19 cellular contexts compared by ENCODE assay signal in the genomic region with DNA sequence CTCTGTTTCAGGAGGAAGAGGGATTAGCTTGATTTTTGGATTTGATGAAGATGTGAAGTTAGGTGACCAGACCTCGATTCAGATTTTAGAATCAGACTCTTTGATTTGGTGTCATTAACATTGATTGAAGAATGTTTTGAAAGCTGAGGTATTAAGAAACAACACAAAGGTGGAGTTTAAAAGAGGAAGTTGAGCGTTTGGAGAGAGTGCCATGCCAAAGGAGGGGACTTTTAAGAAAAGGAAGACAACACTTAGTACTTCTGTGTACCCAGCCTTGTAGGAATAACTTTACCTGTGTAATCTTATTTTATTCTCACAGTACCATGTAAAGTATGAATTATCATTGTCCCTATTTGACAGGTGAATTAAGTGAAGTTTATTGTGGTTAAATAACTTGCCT.
"Had no signal": no experiment of that assay in that cellular context is flagged by ENCODE, and none has a peak within 500 bp of the region (broad histone marks: within the 10 kb centered on the region; RNA-seq: fewer than 3 reads in every experiment).

No MANE protein-coding gene starts in this region.

- H3K4me3 ChIP-seq: heart right ventricle, lung, neural progenitor cell, thoracic aorta had no signal

- ATAC-seq: heart right ventricle; naive thymus-derived CD4-positive, alpha-beta T cell; T-helper 17 cell had no signal

- H3K27ac ChIP-seq: heart right ventricle, neural progenitor cell, thoracic aorta had no signal

- H3K4me2 ChIP-seq: neural progenitor cell had no signal

- H3K4me1 ChIP-seq: neural progenitor cell had no signal

- H3K9ac ChIP-seq: neural progenitor cell had no signal

- H3K9me3 ChIP-seq: heart right ventricle, thoracic aorta had no signal

- H3K27me3 ChIP-seq: heart right ventricle, neural progenitor cell had no signal

- DNase-seq: activated CD4-positive, alpha-beta T cell treated with anti-CD3 and anti-CD28 coated beads for 4 hours; activated CD4-positive, alpha-beta T cell treated with anti-CD3 and anti-CD28 coated beads, Interleukin-2, amount 50 U/mL, for 48 hours; activated CD4-positive, CD25-positive, alpha-beta regulatory T cell; activated effector memory CD4-positive, alpha-beta T cell treated with anti-CD3 and anti-CD28 coated beads, Interleukin-2, amount 50 U/mL, for 16 hours; activated naive CD4-positive, alpha-beta T cell treated with anti-CD3 and anti-CD28 coated beads, Interleukin-2, amount 50 U/mL, for 16 hours; activated T-cell treated with anti-CD3 and anti-CD28 coated beads for 4 hours; anterior cingulate cortex; dermis blood vessel endothelial cell; effector CD8-positive, alpha-beta T cell; erythroblast; foreskin fibroblast; heart right ventricle; naive thymus-derived CD4-positive, alpha-beta T cell; stimulated activated CD4-positive, alpha-beta T cell treated with anti-CD3 and anti-CD28 coated beads, Interleukin-2, amount 100 ng/mL, for 48 hours; stimulated activated naive CD4-positive, alpha-beta T cell; T-helper 17 cell had no signal

- H3K36me3 ChIP-seq: heart right ventricle, neural progenitor cell, thoracic aorta had no signal
